ENCODE assay signal across 11 cellular contexts in genomic region chr3:187042874-187043458, GRCh38.
A peak's percentile ranks its signal among the peaks of the same experiment; 100 is the strongest.
DNase-seq lines count a peak whose midpoint lies in the region; ATAC-seq and TF ChIP-seq lines count a peak whose summit lies in the region.
"Had no signal": no experiment of that assay in that cellular context is flagged by ENCODE, and none has a peak within 500 bp of the region (broad histone marks: within the 10 kb centered on the region; RNA-seq: fewer than 3 reads in every experiment).

No MANE protein-coding gene starts in this region.

- no peak for ATAC-seq in central memory CD8-positive, alpha-beta T cell (replicated peaks; ENCODE audit: extremely low read depth, poor library complexity, severe bottlenecking)
- no peak for ATAC-seq in stimulated activated memory B cell treated with anti-CD40 and anti-IgM and Interleukin-4, amounts not matched to agents 10 μg/mL and 1 μg/mL and 100 μg/mL, for 72 hours

- TF ChIP-seq CTCF in OCI-LY3 (IDR thresholded peaks at IDR 0.05; ENCODE audit: low read depth, low read length) = no peak

- H3K9ac ChIP-seq in OCI-LY3 (ENCODE audit: low read length) = peak overlapping the region; percentile 90

- no peak for DNase-seq in activated naive CD4-positive, alpha-beta T cell treated with anti-CD3 and anti-CD28 coated beads for 36 hours
- no peak for DNase-seq in activated naive CD4-positive, alpha-beta T cell treated with Interleukin-2 at 50 U/mL for 16 hours
- DNase-seq in central memory CD8-positive, alpha-beta T cell (ENCODE audit: low spot score in 2 of 2) = no peak
- DNase-seq in DMS53 (lab: John Stamatoyannopoulos, UW) (no peak), NCI-H2171 treated with DMSO at 0.1 percent for 48 hours (lab: John Stamatoyannopoulos, UW) (no peak), UCSD-AML1 (lab: John Stamatoyannopoulos, UW; ENCODE audit: unreplicated experiment) (no peak)
- DNase-seq: DMS79 treated with DMSO at 0.1 percent for 48 hours, tibial artery had no signal

- H3K4me1 Mint-ChIP-seq in activated naive CD4-positive, alpha-beta T cell treated with anti-CD3 and anti-CD28 coated beads for 36 hours (ENCODE audit: low read depth) = peaks cover 85% of the 10 kb centered on the region
- peaks cover 65% of the 10 kb centered on the region for H3K4me1 Mint-ChIP-seq in central memory CD8-positive, alpha-beta T cell
- peaks cover 87% of the 10 kb centered on the region for H3K4me1 Mint-ChIP-seq in stimulated activated memory B cell treated with anti-CD40 and anti-IgM and Interleukin-4, amounts not matched to agents 10 μg/mL and 1 μg/mL and 100 μg/mL, for 72 hours

- H3K27me3 ChIP-seq in OCI-LY3 (ENCODE audit: low read depth, low read length) = no peaks in the 10 kb centered on the region
- H3K27me3 ChIP-seq: tibial artery had no signal

- no peak overlapping the region for H2AFZ ChIP-seq in OCI-LY3 (ENCODE audit: low read depth, low read length)

- peaks cover 82% of the 10 kb centered on the region for H3K79me2 ChIP-seq in OCI-LY3 (ENCODE audit: low read length)

- H3K4me1 ChIP-seq in OCI-LY3 (ENCODE audit: low read length) = peaks cover 72% of the 10 kb centered on the region

- H3K4me2 ChIP-seq in OCI-LY3 (ENCODE audit: low read length) = peak overlapping the region; percentile 74

- no peaks in the 10 kb centered on the region for H3K9me3 Mint-ChIP-seq in activated naive CD4-positive, alpha-beta T cell treated with anti-CD3 and anti-CD28 coated beads for 36 hours
- H3K9me3 Mint-ChIP-seq in central memory CD8-positive, alpha-beta T cell = no peaks in the 10 kb centered on the region
- H3K9me3 Mint-ChIP-seq in stimulated activated memory B cell treated with anti-CD40 and anti-IgM and Interleukin-4, amounts not matched to agents 10 μg/mL and 1 μg/mL and 100 μg/mL, for 72 hours = no peaks in the 10 kb centered on the region

- peaks cover 73% of the 10 kb centered on the region for H3K36me3 ChIP-seq in OCI-LY3 (replicated peaks; ENCODE audit: low read depth, low read length)

- H3K27me3 Mint-ChIP-seq in activated naive CD4-positive, alpha-beta T cell treated with anti-CD3 and anti-CD28 coated beads for 36 hours (ENCODE audit: low read depth) = no peaks in the 10 kb centered on the region
- no peaks in the 10 kb centered on the region for H3K27me3 Mint-ChIP-seq in central memory CD8-positive, alpha-beta T cell
- H3K27me3 Mint-ChIP-seq in stimulated activated memory B cell treated with anti-CD40 and anti-IgM and Interleukin-4, amounts not matched to agents 10 μg/mL and 1 μg/mL and 100 μg/mL, for 72 hours = no peaks in the 10 kb centered on the region
- H3K27me3 Mint-ChIP-seq: progenitor cell of endocrine pancreas had no signal

- H3K4me3 Mint-ChIP-seq in activated naive CD4-positive, alpha-beta T cell treated with anti-CD3 and anti-CD28 coated beads for 36 hours = peak overlapping the region; percentile 60
- peak overlapping the region; percentile 64 for H3K4me3 Mint-ChIP-seq in central memory CD8-positive, alpha-beta T cell
- peak overlapping the region; percentile 52 for H3K4me3 Mint-ChIP-seq in stimulated activated memory B cell treated with anti-CD40 and anti-IgM and Interleukin-4, amounts not matched to agents 10 μg/mL and 1 μg/mL and 100 μg/mL, for 72 hours

- H3K4me3 ChIP-seq in OCI-LY3 (ENCODE audit: low read length) = peak overlapping the region; percentile 13; the same call in 1 of the 2 replicates
- H3K4me3 ChIP-seq: tibial artery had no signal

- H3K36me3 Mint-ChIP-seq in activated naive CD4-positive, alpha-beta T cell treated with anti-CD3 and anti-CD28 coated beads for 36 hours (ENCODE audit: low read depth) = peaks cover 82% of the 10 kb centered on the region
- peaks cover 60% of the 10 kb centered on the region for H3K36me3 Mint-ChIP-seq in central memory CD8-positive, alpha-beta T cell (ENCODE audit: insufficient read depth)
- peaks cover 91% of the 10 kb centered on the region for H3K36me3 Mint-ChIP-seq in stimulated activated memory B cell treated with anti-CD40 and anti-IgM and Interleukin-4, amounts not matched to agents 10 μg/mL and 1 μg/mL and 100 μg/mL, for 72 hours

- H3K27ac ChIP-seq in OCI-LY3 (ENCODE audit: low read length) = peak overlapping the region; percentile 99

- CTCF ChIA-PET in activated naive CD4-positive, alpha-beta T cell treated with anti-CD3 and anti-CD28 coated beads for 36 hours (lab: Charles Lee) = interaction anchor here (3.0 kb wide), 1 partner anchor 16 kb away, joined by 13 read pairs; no protein-coding TSS in a partner anchor

- no peaks in the 10 kb centered on the region for H3K9me3 ChIP-seq in OCI-LY3 (ENCODE audit: insufficient read depth, low read length)
- H3K9me3 ChIP-seq: tibial artery had no signal

- H3K27ac Mint-ChIP-seq in activated naive CD4-positive, alpha-beta T cell treated with anti-CD3 and anti-CD28 coated beads for 36 hours = peak overlapping the region; percentile 98
- H3K27ac Mint-ChIP-seq in central memory CD8-positive, alpha-beta T cell (ENCODE audit: low read depth) = peak overlapping the region; percentile 88
- peak overlapping the region; percentile 86 for H3K27ac Mint-ChIP-seq in stimulated activated memory B cell treated with anti-CD40 and anti-IgM and Interleukin-4, amounts not matched to agents 10 μg/mL and 1 μg/mL and 100 μg/mL, for 72 hours
- H3K27ac Mint-ChIP-seq: progenitor cell of endocrine pancreas had no signal

- intact Hi-C loops in activated naive CD4-positive, alpha-beta T cell treated with anti-CD3 and anti-CD28 coated beads for 36 hours (cut with micrococcal nuclease) = no loop called here

- peaks cover 8% of the 10 kb centered on the region; the same call in 1 of the 2 replicates for H4K20me1 ChIP-seq in OCI-LY3 (ENCODE audit: insufficient read depth, low read length)
